ENCODE assay signal across 13 cellular contexts in genomic region chr2:54077088-54077900, GRCh38.
"Had no signal": no experiment of that assay in that cellular context is flagged by ENCODE, and none has a peak within 500 bp of the region (broad histone marks: within the 10 kb centered on the region; RNA-seq: fewer than 3 reads in every experiment).

No MANE protein-coding gene starts in this region.

- FAIRE-seq: endometrium, TTC549 had no signal

- H3K4me3 ChIP-seq: esophagus muscularis mucosa, stomach, thoracic aorta, vagina had no signal

- DNase-seq: activated CD4-positive, alpha-beta T cell treated with anti-CD3 and anti-CD28 coated beads, Interleukin-2, amount 50 U/mL, for 4 hours; activated effector memory CD4-positive, alpha-beta T cell treated with Interleukin-2 at 50 U/mL for 16 hours; activated T-cell treated with anti-CD3 and anti-CD28 coated beads, Interleukin-2, amount 50 U/mL, for 1 hour; amygdala; left colon; stimulated activated CD4-positive, alpha-beta T cell treated with anti-CD3 and anti-CD28 coated beads, Interleukin-4, amount 100 ng/mL, for 4 hours; stomach had no signal

- H3K4me1 ChIP-seq: esophagus muscularis mucosa, stomach, vagina had no signal

- H3K27me3 ChIP-seq: esophagus muscularis mucosa, stomach, vagina had no signal

- H3K36me3 ChIP-seq: thoracic aorta, vagina had no signal

- H3K27ac ChIP-seq: esophagus muscularis mucosa, stomach, thoracic aorta, vagina had no signal

- ATAC-seq: activated CD4-positive, CD25-positive, alpha-beta regulatory T cell treated with anti-CD3 and anti-CD28 coated beads, Interleukin-2, amount 50 U/mL, for 24 hours; left colon had no signal

- H3K9me3 ChIP-seq: esophagus muscularis mucosa, stomach, thoracic aorta, vagina had no signal
